ENCODE assay signal across 15 cellular contexts in genomic region chr9:127982912-127983311, GRCh38. TPM values are rescaled to one million over a fixed set of nuclear protein-coding genes. Genes with fewer than 3 reads are reported as not detected.
DNase-seq lines count a peak whose midpoint lies in the region; ATAC-seq and TF ChIP-seq lines count a peak whose summit lies in the region.
"Had no signal": no experiment of that assay in that cellular context is flagged by ENCODE, and none has a peak within 500 bp of the region (broad histone marks: within the 10 kb centered on the region; RNA-seq: fewer than 3 reads in every experiment).

No MANE protein-coding gene starts in this region.

- H3K9me3 Mint-ChIP-seq in T-cell, result no peaks in the 10 kb centered on the region
- H3K9me3 Mint-ChIP-seq in stimulated activated naive B cell treated with anti-CD40 and anti-IgM and Interleukin-4, amounts not matched to agents 10 μg/mL and 1 μg/mL and 100 μg/mL, for 72 hours, result no peaks in the 10 kb centered on the region
- H3K9me3 Mint-ChIP-seq in effector memory CD8-positive, alpha-beta T cell, result no peaks in the 10 kb centered on the region
- H3K9me3 Mint-ChIP-seq: activated T-helper 2 cell treated with anti-CD3 and anti-CD28 coated beads, Interferon-gamma antibody, Interleukin-2, Interleukin-4, amounts not matched to agents 10 μg/mL and 5 μg/mL and 100 μg/mL, durations not matched to agents 14 hours and 24 hours and 36 hours had no signal

- peak overlapping the region; percentile 85 to 99 for H3K27ac Mint-ChIP-seq in T-cell
- H3K27ac Mint-ChIP-seq in stimulated activated naive B cell treated with anti-CD40 and anti-IgM and Interleukin-4, amounts not matched to agents 10 μg/mL and 1 μg/mL and 100 μg/mL, for 72 hours, result peak overlapping the region; percentile 91
- no peak overlapping the region for H3K27ac Mint-ChIP-seq in effector memory CD8-positive, alpha-beta T cell
- H3K27ac Mint-ChIP-seq: activated T-helper 2 cell treated with anti-CD3 and anti-CD28 coated beads, Interferon-gamma antibody, Interleukin-2, Interleukin-4, amounts not matched to agents 10 μg/mL and 5 μg/mL and 100 μg/mL, durations not matched to agents 14 hours and 24 hours and 36 hours had no signal

- WGBS in esophagus, 2 donors, result 79 to 82% methylated on average over 1 of the region's 1 CpG

- H3K9me3 ChIP-seq in cardiac muscle cell (ENCODE audit: low read depth) (no peaks in the 10 kb centered on the region), esophagus (ENCODE audit: control insufficient read depth in 2 of 2, insufficient read depth in 1 of 2, low read depth in 1 of 2, low read length in 1 of 2) (no peaks in the 10 kb centered on the region)
- H3K9me3 ChIP-seq: upper lobe of right lung had no signal

- ATAC-seq in Right ventricle myocardium inferior (no peak), T-cell (replicated peaks in 1 of 4) (no peak), GM19035 (IDR thresholded peaks at IDR 0.05; ENCODE audit: unreplicated experiment) (no peak), GM19023 (IDR thresholded peaks at IDR 0.05; ENCODE audit: unreplicated experiment) (no peak)
- no peak for ATAC-seq in stimulated activated naive B cell treated with anti-CD40 and anti-IgM and Interleukin-4, amounts not matched to agents 10 μg/mL and 1 μg/mL and 100 μg/mL, for 72 hours (replicated peaks)
- ATAC-seq in effector memory CD8-positive, alpha-beta T cell (replicated peaks), result no peak
- ATAC-seq: upper lobe of right lung had no signal

- H3K27me3 Mint-ChIP-seq in T-cell, result no peaks in the 10 kb centered on the region
- H3K27me3 Mint-ChIP-seq in stimulated activated naive B cell treated with anti-CD40 and anti-IgM and Interleukin-4, amounts not matched to agents 10 μg/mL and 1 μg/mL and 100 μg/mL, for 72 hours, result no peaks in the 10 kb centered on the region
- H3K27me3 Mint-ChIP-seq in effector memory CD8-positive, alpha-beta T cell, result no peaks in the 10 kb centered on the region

- H3K4me1 ChIP-seq in cardiac muscle cell (ENCODE audit: low read depth) (peaks cover 28% of the 10 kb centered on the region), esophagus (ENCODE audit: control insufficient read depth in 2 of 2, insufficient read depth in 2 of 2, low read length in 1 of 2) (peaks cover 5 to 6% of the 10 kb centered on the region in 2 donors)

- no peak for TF ChIP-seq CTCF in cardiac muscle cell (IDR thresholded peaks at IDR 0.05; ENCODE audit: low read depth, low read length)

- H3K36me3 ChIP-seq in cardiac muscle cell, result no peaks in the 10 kb centered on the region
- no peaks in the 10 kb centered on the region for H3K36me3 ChIP-seq in esophagus (ENCODE audit: control insufficient read depth in 2 of 2, insufficient read depth in 2 of 2, low read length in 1 of 2)
- H3K36me3 ChIP-seq: upper lobe of right lung had no signal

- peaks cover 14% of the 10 kb centered on the region for H3K36me3 Mint-ChIP-seq in T-cell
- peaks cover 0 to 4% of the 10 kb centered on the region in 2 donors for H3K36me3 Mint-ChIP-seq in stimulated activated naive B cell treated with anti-CD40 and anti-IgM and Interleukin-4, amounts not matched to agents 10 μg/mL and 1 μg/mL and 100 μg/mL, for 72 hours
- H3K36me3 Mint-ChIP-seq in effector memory CD8-positive, alpha-beta T cell (ENCODE audit: insufficient read depth), result peaks cover 20% of the 10 kb centered on the region

- intact Hi-C loops in Right ventricle myocardium inferior (cut with DNase I), result loop anchor here (5.0 kb wide), 1 partner anchor 54 kb away; no protein-coding TSS in a partner anchor

- peak overlapping the region in 2 of 3 donors; percentile 42 to 82 for H3K4me3 Mint-ChIP-seq in T-cell
- H3K4me3 Mint-ChIP-seq in stimulated activated naive B cell treated with anti-CD40 and anti-IgM and Interleukin-4, amounts not matched to agents 10 μg/mL and 1 μg/mL and 100 μg/mL, for 72 hours, result no peak overlapping the region
- H3K4me3 Mint-ChIP-seq in effector memory CD8-positive, alpha-beta T cell, result no peak overlapping the region

- H3K27me3 ChIP-seq in cardiac muscle cell (no peaks in the 10 kb centered on the region), esophagus (ENCODE audit: control insufficient read depth in 1 of 2, insufficient read depth in 2 of 2, low read length in 2 of 2) (no peaks in the 10 kb centered on the region)
- H3K27me3 ChIP-seq: upper lobe of right lung had no signal

- H3K27ac ChIP-seq in cardiac muscle cell (peak overlapping the region; percentile 98), esophagus (ENCODE audit: low read depth in 2 of 2, low read length in 1 of 2) (peak overlapping the region; percentile 7 to 75)
- H3K27ac ChIP-seq: upper lobe of right lung had no signal

- peaks cover 36 to 50% (median 44%) of the 10 kb centered on the region in 3 donors for H3K4me1 Mint-ChIP-seq in T-cell
- peaks cover 45 to 73% of the 10 kb centered on the region in 2 donors for H3K4me1 Mint-ChIP-seq in stimulated activated naive B cell treated with anti-CD40 and anti-IgM and Interleukin-4, amounts not matched to agents 10 μg/mL and 1 μg/mL and 100 μg/mL, for 72 hours
- peaks cover 12 to 15% of the 10 kb centered on the region in 2 donors for H3K4me1 Mint-ChIP-seq in effector memory CD8-positive, alpha-beta T cell (ENCODE audit: low read depth in 2 of 2)

- H3K4me3 ChIP-seq in cardiac muscle cell (no peak overlapping the region), esophagus (ENCODE audit: low read depth in 1 of 2, low read length in 2 of 2) (no peak overlapping the region)
- H3K4me3 ChIP-seq: upper lobe of right lung had no signal

- CTCF ChIA-PET in T-cell (lab: Charles Lee), result no interaction called here

- DNase-seq in cardiac muscle cell (ENCODE audit: low read depth in 1 of 2, low spot score in 1 of 2) (no peak), Right ventricle myocardium inferior (ENCODE audit: missing footprints) (no peak), T-cell (no peak)
- no peak for DNase-seq in stimulated activated naive B cell treated with anti-CD40 and anti-IgM and Interleukin-4, amounts not matched to agents 10 μg/mL and 1 μg/mL and 100 μg/mL, for 72 hours
- no peak for DNase-seq in effector memory CD8-positive, alpha-beta T cell
- DNase-seq: activated CD4-positive, CD25-positive, alpha-beta regulatory T cell treated with anti-CD3 and anti-CD28 coated beads, Interleukin-2, amount 50 U/mL, for 72 hours; AML-193; foreskin melanocyte; MV-4-11; NCI-H2171 treated with DMSO at 0.1 percent for 48 hours; upper lobe of right lung had no signal

- POLR2A ChIA-PET in T-cell (lab: Charles Lee), result interaction anchor here in 1 of 2 donors (0.5 kb wide), 1 partner anchor 23 kb away, joined by 3 read pairs; no protein-coding TSS in a partner anchor

RNA-seq across cellular contexts. Expression of gene EEIG1, which starts 2.1 kb away (rescaled TPM):
- 20.9 and 25.6 TPM in 2 replicates for total RNA-seq in cardiac muscle cell
- polyA plus RNA-seq in cardiac muscle cell, result 26.6 and 32.5 TPM in 2 replicates
- total RNA-seq in Right ventricle myocardium inferior, result 25.3 TPM
- 100 to 1,000 TPM; 351 to 746 (median 698) TPM for total RNA-seq in T-cell
- 10 to 100 TPM; 34.3 to 53.1 TPM for polyA plus RNA-seq in esophagus

RNA-seq across cellular contexts. Expression of gene DPM2, which starts 45.3 kb away (rescaled TPM):
- total RNA-seq in cardiac muscle cell (26.1 and 35.6 TPM in 2 replicates), Right ventricle myocardium inferior (11.9 TPM), T-cell (10 to 100 TPM; 32.3 to 66.5 (median 60.5) TPM)
- polyA plus RNA-seq in cardiac muscle cell (54.2 and 70.7 TPM in 2 replicates), esophagus (10 to 100 TPM; 25.2 to 28.2 TPM)

RNA-seq across cellular contexts. Expression of gene PIP5KL1, which starts 52.3 kb away (rescaled TPM):
- 0.89 and 1.7 TPM in 2 replicates for total RNA-seq in cardiac muscle cell
- polyA plus RNA-seq in cardiac muscle cell, result 3.4 and 3.5 TPM in 2 replicates
- total RNA-seq in Right ventricle myocardium inferior, result not detected
- total RNA-seq in T-cell, result 1 to 10 TPM in 4 of 5 donors, under 1 TPM in 1; 0.99 to 5.6 (median 2.6) TPM
- 1 to 10 TPM; 2.7 to 4.8 TPM for polyA plus RNA-seq in esophagus

Comparison
In these comparisons a context has a peak if more than half of its experiments do, and no peak if none do; other contexts are left out.
1. H3K27ac Mint-ChIP-seq: peak in T-cell (2 of 2) and stimulated activated naive B cell treated with anti-CD40 and anti-IgM and Interleukin-4, amounts not matched to agents 10 μg/mL and 1 μg/mL and 100 μg/mL, for 72 hours (single experiment); none in effector memory CD8-positive, alpha-beta T cell (0 of 2).
2. H3K4me3 Mint-ChIP-seq: peak in T-cell (2 of 3); none in stimulated activated naive B cell treated with anti-CD40 and anti-IgM and Interleukin-4, amounts not matched to agents 10 μg/mL and 1 μg/mL and 100 μg/mL, for 72 hours (0 of 2) and effector memory CD8-positive, alpha-beta T cell (0 of 2).
3. RNA of gene EEIG1, which starts 2.1 kb away (total RNA-seq): 351 to 746 TPM in T-cell; 20.9 to 25.6 TPM in cardiac muscle cell and 25.3 TPM in Right ventricle myocardium inferior (single experiment); every median in the first group is over 10 times any median in the second.